13 cellular contexts compared by ENCODE assay signal in genomic region chr1:39369568-39369967, GRCh38.
"Had no signal": no experiment of that assay in that cellular context is flagged by ENCODE, and none has a peak within 500 bp of the region (broad histone marks: within the 10 kb centered on the region; RNA-seq: fewer than 3 reads in every experiment).

No MANE protein-coding gene starts in this region.

- H3K4me1 ChIP-seq: psoas muscle had no signal

- H3K4me1 Mint-ChIP-seq: activated naive CD8-positive, alpha-beta T cell treated with anti-CD3 and anti-CD28 coated beads, Interleukin-2, amount 50 U/mL, for 24 hours; naive thymus-derived CD8-positive, alpha-beta T cell had no signal

- H3K4me3 Mint-ChIP-seq: activated naive CD8-positive, alpha-beta T cell treated with anti-CD3 and anti-CD28 coated beads, Interleukin-2, amount 50 U/mL, for 24 hours; naive thymus-derived CD8-positive, alpha-beta T cell; stimulated activated naive CD8-positive, alpha-beta T cell treated with anti-CD3 and anti-CD28 coated beads, Interleukin-15, Interleukin-2, amounts not matched to agents 100 ng/mL and 50 ng/mL, for 24 hours; type B pancreatic cell had no signal

- ATAC-seq: activated naive CD8-positive, alpha-beta T cell treated with anti-CD3 and anti-CD28 coated beads, Interleukin-2, amount 50 U/mL, for 24 hours; naive thymus-derived CD8-positive, alpha-beta T cell; psoas muscle had no signal

- H3K9me3 Mint-ChIP-seq: activated naive CD8-positive, alpha-beta T cell treated with anti-CD3 and anti-CD28 coated beads, Interleukin-2, amount 50 U/mL, for 24 hours; naive thymus-derived CD8-positive, alpha-beta T cell; stimulated activated naive CD8-positive, alpha-beta T cell treated with anti-CD3 and anti-CD28 coated beads, Interleukin-15, Interleukin-2, amounts not matched to agents 100 ng/mL and 50 ng/mL, for 24 hours; type B pancreatic cell had no signal

- H3K9me3 ChIP-seq: neutrophil, psoas muscle had no signal

- H3K27ac Mint-ChIP-seq: activated naive CD8-positive, alpha-beta T cell treated with anti-CD3 and anti-CD28 coated beads, Interleukin-2, amount 50 U/mL, for 24 hours; stimulated activated naive CD8-positive, alpha-beta T cell treated with anti-CD3 and anti-CD28 coated beads, Interleukin-15, Interleukin-2, amounts not matched to agents 100 ng/mL and 50 ng/mL, for 24 hours; type B pancreatic cell had no signal

- H3K4me3 ChIP-seq: psoas muscle had no signal

- H3K27me3 ChIP-seq: neutrophil had no signal

- DNase-seq: activated CD4-positive, alpha-beta T cell treated with anti-CD3 and anti-CD28 coated beads, Interleukin-2, amount 50 U/mL, for 4 hours; activated naive CD4-positive, alpha-beta T cell; activated naive CD8-positive, alpha-beta T cell treated with anti-CD3 and anti-CD28 coated beads, Interleukin-2, amount 50 U/mL, for 24 hours; caudate nucleus; cortex of kidney; effector CD8-positive, alpha-beta T cell; naive thymus-derived CD8-positive, alpha-beta T cell; psoas muscle; stimulated activated CD4-positive, alpha-beta T cell treated with anti-CD3 and anti-CD28 coated beads, Interleukin-4, amount 100 ng/mL, for 1 hour; stimulated activated CD8-positive, alpha-beta memory T cell treated with anti-CD3 and anti-CD28 coated beads, Interleukin-4, amount 100 ng/mL, for 48 hours had no signal

- H3K27me3 Mint-ChIP-seq: activated naive CD8-positive, alpha-beta T cell treated with anti-CD3 and anti-CD28 coated beads, Interleukin-2, amount 50 U/mL, for 24 hours; naive thymus-derived CD8-positive, alpha-beta T cell; stimulated activated naive CD8-positive, alpha-beta T cell treated with anti-CD3 and anti-CD28 coated beads, Interleukin-15, Interleukin-2, amounts not matched to agents 100 ng/mL and 50 ng/mL, for 24 hours; type B pancreatic cell had no signal

- H3K27ac ChIP-seq: neutrophil, psoas muscle had no signal
